Comparison of ENCODE assay signal across 2 cellular contexts in the genomic region with DNA sequence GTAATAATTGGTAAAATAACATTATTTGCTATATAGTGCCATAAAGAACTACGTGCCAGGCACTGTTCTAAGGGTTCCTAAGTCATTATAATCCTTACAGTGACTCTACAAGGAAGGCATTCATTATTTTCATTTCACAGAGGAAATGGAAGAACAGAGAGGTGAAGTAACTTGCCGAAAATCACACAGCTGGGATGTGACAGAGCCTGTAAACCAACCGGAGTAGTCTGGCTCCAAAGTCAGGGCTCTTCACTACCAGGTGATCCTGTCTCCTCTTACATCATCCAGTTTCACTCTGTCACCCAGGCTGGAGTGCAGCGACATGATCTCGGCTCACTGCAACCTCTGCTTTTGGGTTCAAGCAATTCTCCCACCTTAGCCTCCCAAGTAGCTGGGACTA.
TF ChIP-seq lines count a peak whose summit lies in the region.

No MANE protein-coding gene starts in this region.

TF ChIP-seq in HepG2, 621 proteins besides CTCF, POLR2A, EP300 and RAD21:
- TF ChIP-seq ZNF768 (CRISPR knock-in tag; IDR thresholded peaks at IDR 0.05) = peak; percentile 89
- no peak for TF ChIP-seq RELA (CRISPR knock-in tag; IDR thresholded peaks at IDR 0.05)

TF ChIP-seq in K562, 482 proteins besides CTCF, POLR2A, EP300 and RAD21:
- TF ChIP-seq MAFF (IDR thresholded peaks at IDR 0.05; ENCODE audit: low read length) (no peak), SOX6 (IDR thresholded peaks at IDR 0.05) (no peak), RBM25 (IDR thresholded peaks at IDR 0.05; ENCODE audit: low read depth, low read length, severe bottlenecking) (peak; percentile 92), BRF1 (IDR thresholded peaks at IDR 0.05; ENCODE audit: borderline replicate concordance, extremely low read depth, insufficient read length) (no peak), SMARCA5 (IDR thresholded peaks at IDR 0.05) (0 out of 2 replicates have a peak, but pooled peaks have one; percentile 33), ZFP36 (IDR thresholded peaks at IDR 0.05; ENCODE audit: low read depth, low read length, partially characterized antibody) (peak; percentile 74), FOXJ2 (tag; IDR thresholded peaks at IDR 0.05) (no peak), NFATC3 (IDR thresholded peaks at IDR 0.05) (no peak), MCM7 (IDR thresholded peaks at IDR 0.05) (no peak), KDM1A (IDR thresholded peaks at IDR 0.05) (peak in 1 of 2 experiments; percentile 51; a peak in 1 of 4 replicates), BCOR (IDR thresholded peaks at IDR 0.05) (peak; percentile 89)
